ENCODE assay signal across 1 cellular context in genomic region chr12:12017135-12017581, GRCh38.
A peak's percentile ranks its signal among the peaks of the same experiment; 100 is the strongest.
TF ChIP-seq lines count a peak whose summit lies in the region.

No MANE protein-coding gene starts in this region.

TF ChIP-seq in WTC11, 78 proteins besides CTCF, POLR2A, EP300 and RAD21:
- TF ChIP-seq AFF4 (CRISPR knock-in tag; IDR thresholded peaks at IDR 0.05; ENCODE audit: borderline replicate concordance) (no peak), USF1 (CRISPR knock-in tag; IDR thresholded peaks at IDR 0.05) (no peak), TEAD4 (CRISPR knock-in tag; IDR thresholded peaks at IDR 0.05) (no peak), PRDM15 (CRISPR knock-in tag; IDR thresholded peaks at IDR 0.05) (0 out of 2 replicates have a peak, but pooled peaks have one; percentile 28), ATF3 (CRISPR knock-in tag; conservative IDR thresholded peaks at IDR 0.05) (no peak)
